ENCODE assay signal across 17 cellular contexts in genomic region chr11:76695767-76696166, GRCh38. TPM values are rescaled to one million over a fixed set of nuclear protein-coding genes. Genes with fewer than 3 reads are reported as not detected.
"Had no signal": no experiment of that assay in that cellular context is flagged by ENCODE, and none has a peak within 500 bp of the region (broad histone marks: within the 10 kb centered on the region; RNA-seq: fewer than 3 reads in every experiment).

No MANE protein-coding gene starts in this region.

- H3K36me3 ChIP-seq: adrenal gland, gastrocnemius medialis, suprapubic skin, transverse colon had no signal

- H3K9me3 ChIP-seq: adrenal gland, gastrocnemius medialis, suprapubic skin, transverse colon had no signal

- ATAC-seq: esophagus mucosa, gastrocnemius medialis, left lobe of liver had no signal

- H3K4me1 ChIP-seq: gastrocnemius medialis, transverse colon had no signal

- H3K4me3 ChIP-seq: adrenal gland, gastrocnemius medialis, suprapubic skin, transverse colon had no signal

- H3K27ac ChIP-seq: adrenal gland, gastrocnemius medialis, suprapubic skin, transverse colon had no signal

- DNase-seq: activated B cell treated with CpG ODN at 0.5 μM for 24 hours; activated CD4-positive, alpha-beta memory T cell treated with anti-CD3 and anti-CD28 coated beads for 36 hours; activated CD4-positive, alpha-beta T cell treated with anti-CD3 and anti-CD28 coated beads for 4 hours; activated naive CD4-positive, alpha-beta T cell treated with anti-CD3 and anti-CD28 coated beads, Interleukin-2, amount 50 U/mL, for 16 hours; activated T-cell treated with anti-CD3 and anti-CD28 coated beads, Interleukin-2, amount 50 U/mL, for 1 hour; adrenal gland; cerebellar nuclear complex; effector CD8-positive, alpha-beta T cell; gastrocnemius medialis; head of caudate nucleus; nucleus accumbens; stimulated activated CD8-positive, alpha-beta memory T cell treated with anti-CD3 and anti-CD28 coated beads, Interleukin-4, amount 100 ng/mL, for 48 hours; transverse colon had no signal

- H3K27me3 ChIP-seq: adrenal gland, gastrocnemius medialis, suprapubic skin, transverse colon had no signal

RNA-seq across cellular contexts. Expression of gene LRRC32, which starts 25.2 kb away (rescaled TPM):
- polyA plus RNA-seq: keratinocyte had no signal
